11 cellular contexts compared by ENCODE assay signal in the genomic region with DNA sequence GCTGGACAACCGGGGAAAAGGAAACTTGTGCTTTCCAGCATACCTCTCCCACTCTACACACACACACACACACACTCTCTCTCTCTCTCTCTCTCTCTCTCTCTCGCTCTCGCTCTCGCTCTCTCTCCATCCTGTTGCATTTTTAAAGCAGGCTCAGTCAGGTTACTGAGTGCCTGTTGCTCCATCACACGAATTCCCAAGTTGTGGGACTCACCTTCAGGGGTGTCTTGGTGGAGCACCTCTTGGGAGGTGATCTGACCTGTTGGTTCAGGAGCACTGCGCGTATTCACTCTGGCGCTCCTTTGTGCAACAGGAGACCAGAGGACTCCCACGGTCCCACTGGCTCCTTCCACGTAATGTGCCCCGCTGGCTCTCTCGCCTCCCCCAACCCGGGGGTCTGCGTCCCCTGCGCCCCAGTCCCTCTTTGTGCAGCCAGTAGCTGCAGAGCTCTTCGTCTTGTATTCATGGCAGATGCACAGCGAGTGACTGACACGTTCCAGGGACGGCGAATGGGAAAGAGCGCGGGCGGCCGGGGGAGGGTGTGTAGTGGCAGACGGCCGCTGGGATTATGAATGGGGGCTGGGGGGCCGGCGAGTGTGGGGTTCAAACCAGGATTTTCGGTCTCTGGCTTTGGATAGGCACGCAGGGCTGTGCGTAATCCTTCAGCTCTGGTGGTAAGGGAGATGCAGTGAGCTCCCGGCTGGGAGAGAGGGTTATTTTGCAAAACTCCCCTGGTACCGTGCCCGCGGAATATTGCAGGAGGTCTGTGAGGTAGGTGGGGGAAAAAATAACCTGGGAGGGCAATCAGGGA. TPM values are rescaled to one million over a fixed set of nuclear protein-coding genes. Genes with fewer than 3 reads are reported as not detected.
DNase-seq lines count a peak whose midpoint lies in the region; ATAC-seq, FAIRE-seq and TF ChIP-seq lines count a peak whose summit lies in the region.
"Had no signal": no experiment of that assay in that cellular context is flagged by ENCODE, and none has a peak within 500 bp of the region (broad histone marks: within the 10 kb centered on the region; RNA-seq: fewer than 3 reads in every experiment).

No MANE protein-coding gene starts in this region.

- peaks cover 18% of the 10 kb centered on the region for H3K4me1 Mint-ChIP-seq in brain
- H3K4me1 Mint-ChIP-seq in activated naive CD8-positive, alpha-beta T cell treated with anti-CD3 and anti-CD28 coated beads, Interleukin-2, amount 50 U/mL, for 24 hours, result no peaks in the 10 kb centered on the region
- H3K4me1 Mint-ChIP-seq: activated B cell treated with CpG ODN at 0.5 μM for 24 hours had no signal

- DNase-seq in NCI-H524 (lab: John Stamatoyannopoulos, UW) (peak; percentile 21 to 68), NCI-H524 treated with DMSO at 0.1 percent for 48 hours (lab: John Stamatoyannopoulos, UW) (no peak), iPS-NIHi7 (ENCODE audit: extremely low spot score) (peak; percentile 17), stromal cell of bone marrow (ENCODE audit: low read depth) (peak; percentile 11), frontal cortex (ENCODE audit: low spot score in 2 of 2) (no peak)
- DNase-seq in activated naive CD8-positive, alpha-beta T cell treated with anti-CD3 and anti-CD28 coated beads, Interleukin-2, amount 50 U/mL, for 24 hours, result no peak
- no peak for DNase-seq in stimulated activated CD4-positive, alpha-beta T cell treated with anti-CD3 and anti-CD28 coated beads, Interleukin-4, amount 100 ng/mL, for 4 hours
- DNase-seq: activated B cell treated with CpG ODN at 0.5 μM for 24 hours, cortex of kidney, MM.1S had no signal

- no peak for TF ChIP-seq CTCF in brain (conservative IDR thresholded peaks at IDR 0.05)

- peaks cover 55% of the 10 kb centered on the region for H3K27me3 Mint-ChIP-seq in brain
- peaks cover 43% of the 10 kb centered on the region for H3K27me3 Mint-ChIP-seq in activated naive CD8-positive, alpha-beta T cell treated with anti-CD3 and anti-CD28 coated beads, Interleukin-2, amount 50 U/mL, for 24 hours

- peaks cover 8 to 19% (median 11%) of the 10 kb centered on the region in 5 experiments for H3K9me3 Mint-ChIP-seq in brain
- peaks cover 9% of the 10 kb centered on the region for H3K9me3 Mint-ChIP-seq in activated naive CD8-positive, alpha-beta T cell treated with anti-CD3 and anti-CD28 coated beads, Interleukin-2, amount 50 U/mL, for 24 hours

- no peak for FAIRE-seq in frontal cortex (lab: Jason Lieb, UNC)

- peak overlapping the region; percentile 84 to 91 (median 89) for H3K4me3 Mint-ChIP-seq in brain
- no peak overlapping the region for H3K4me3 Mint-ChIP-seq in activated naive CD8-positive, alpha-beta T cell treated with anti-CD3 and anti-CD28 coated beads, Interleukin-2, amount 50 U/mL, for 24 hours
- H3K4me3 Mint-ChIP-seq: activated B cell treated with CpG ODN at 0.5 μM for 24 hours had no signal

- peak overlapping the region in 3 of 5 experiments; percentile 10 to 89 (median 86) for H3K27ac Mint-ChIP-seq in brain
- no peak overlapping the region for H3K27ac Mint-ChIP-seq in activated naive CD8-positive, alpha-beta T cell treated with anti-CD3 and anti-CD28 coated beads, Interleukin-2, amount 50 U/mL, for 24 hours
- H3K27ac Mint-ChIP-seq: activated B cell treated with CpG ODN at 0.5 μM for 24 hours had no signal

- no peak for ATAC-seq in activated naive CD8-positive, alpha-beta T cell treated with anti-CD3 and anti-CD28 coated beads, Interleukin-2, amount 50 U/mL, for 24 hours

- H3K36me3 Mint-ChIP-seq in brain, result no peaks in the 10 kb centered on the region
- no peaks in the 10 kb centered on the region for H3K36me3 Mint-ChIP-seq in activated naive CD8-positive, alpha-beta T cell treated with anti-CD3 and anti-CD28 coated beads, Interleukin-2, amount 50 U/mL, for 24 hours (ENCODE audit: low read depth)

RNA-seq across cellular contexts. Expression of gene PDE4B, which starts 0.6 kb away (rescaled TPM):
- 16.3 TPM for polyA plus RNA-seq in brain (ENCODE audit: insufficient read depth, low read depth, low replicate concordance)
- total RNA-seq in frontal cortex, result 91.7 TPM

Comparison
In these comparisons a context has a peak if more than half of its experiments do, and no peak if none do; other contexts are left out.
1. DNase-seq: peak in NCI-H524 (2 of 2), iPS-NIHi7 (single experiment) and stromal cell of bone marrow (single experiment); none in NCI-H524 treated with DMSO at 0.1 percent for 48 hours (single experiment), activated naive CD8-positive, alpha-beta T cell treated with anti-CD3 and anti-CD28 coated beads, Interleukin-2, amount 50 U/mL, for 24 hours (single experiment), frontal cortex (0 of 2) and stimulated activated CD4-positive, alpha-beta T cell treated with anti-CD3 and anti-CD28 coated beads, Interleukin-4, amount 100 ng/mL, for 4 hours (0 of 2).